Comparison of ENCODE assay signal across 3 cellular contexts in genomic region chr5:772546-772890, GRCh38. TPM values are rescaled to one million over a fixed set of nuclear protein-coding genes. Genes with fewer than 3 reads are reported as not detected.
"Had no signal": no experiment of that assay in that cellular context is flagged by ENCODE, and none has a peak within 500 bp of the region (broad histone marks: within the 10 kb centered on the region; RNA-seq: fewer than 3 reads in every experiment).

No MANE protein-coding gene starts in this region.

RNA-seq across cellular contexts. Expression of gene ZDHHC11B, which starts 12.0 kb away (rescaled TPM):
- total RNA-seq: IMR-90, RPMI7951, SJSA1 had no signal
